25 cellular contexts compared by ENCODE assay signal in the genomic region with DNA sequence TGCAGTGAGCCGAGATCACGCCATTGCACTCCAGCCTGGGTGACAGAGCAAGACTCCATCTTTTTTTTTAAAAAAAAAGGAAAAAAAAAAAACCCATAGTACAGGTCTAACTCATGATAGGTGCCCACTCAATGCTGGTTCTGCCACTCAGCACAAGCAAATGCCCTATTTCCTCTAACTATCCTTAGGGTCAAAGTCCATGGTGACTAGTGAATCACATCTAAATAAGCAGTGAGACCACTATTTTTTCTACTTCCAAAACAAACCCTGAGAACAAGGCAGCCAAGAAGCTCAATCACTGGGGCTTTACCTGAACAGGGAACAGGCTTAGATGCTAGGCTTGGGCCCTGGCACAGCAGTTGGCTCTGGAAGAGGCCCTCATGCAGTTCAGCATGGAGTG.
"Had no signal": no experiment of that assay in that cellular context is flagged by ENCODE, and none has a peak within 500 bp of the region (broad histone marks: within the 10 kb centered on the region; RNA-seq: fewer than 3 reads in every experiment).

No MANE protein-coding gene starts in this region.

- FAIRE-seq: astrocyte, keratinocyte had no signal

- H3K27ac Mint-ChIP-seq: activated B cell treated with CpG ODN at 0.5 μM for 24 hours; activated T-helper 17 cell treated with anti-CD3 and anti-CD28 coated beads, Interleukin-2, amount 50 U/mL, for 72 hours; T-helper 1 cell treated with Interleukin-12 subunit alpha and Interleukin-12 subunit beta and Interleukin-4 antibody, amounts not matched to agents 30 μg/mL and 1 μg/mL, for 36 hours; type B pancreatic cell had no signal

- H3K27ac ChIP-seq: lower lobe of right lung, thoracic aorta, vagina had no signal

- H3K27me3 Mint-ChIP-seq: activated B cell treated with CpG ODN at 0.5 μM for 24 hours; activated T-helper 17 cell treated with anti-CD3 and anti-CD28 coated beads, Interleukin-2, amount 50 U/mL, for 72 hours; type B pancreatic cell had no signal

- DNase-seq: activated B cell treated with CpG ODN at 0.5 μM for 24 hours; activated CD4-positive, alpha-beta T cell treated with anti-CD3 and anti-CD28 coated beads for 4 hours; activated CD4-positive, alpha-beta T cell treated with anti-CD3 and anti-CD28 coated beads, Interleukin-2, amount 50 U/mL, for 48 hours; central memory CD4-positive, alpha-beta T cell; dermis blood vessel endothelial cell; effector CD8-positive, alpha-beta T cell; foreskin fibroblast; lower lobe of right lung; mesendoderm; mucosa of descending colon; occipital lobe; stimulated activated CD4-positive, alpha-beta T cell treated with anti-CD3 and anti-CD28 coated beads, Interleukin-15, amount 100 ng/mL, for 24 hours; stimulated activated CD4-positive, alpha-beta T cell treated with anti-CD3 and anti-CD28 coated beads, Interleukin-2, amount 100 ng/mL, for 48 hours; stimulated activated CD8-positive, alpha-beta memory T cell treated with anti-CD3 and anti-CD28 coated beads, Interleukin-4, amount 100 ng/mL, for 48 hours; stimulated activated naive CD4-positive, alpha-beta T cell treated with Interleukin-2 at 50 U/mL for 16 hours; T1000 had no signal

- H3K4me3 Mint-ChIP-seq: activated B cell treated with CpG ODN at 0.5 μM for 24 hours; activated T-helper 17 cell treated with anti-CD3 and anti-CD28 coated beads, Interleukin-2, amount 50 U/mL, for 72 hours; T-helper 1 cell treated with Interleukin-12 subunit alpha and Interleukin-12 subunit beta and Interleukin-4 antibody, amounts not matched to agents 30 μg/mL and 1 μg/mL, for 36 hours; type B pancreatic cell had no signal

- H3K9me3 Mint-ChIP-seq: activated B cell treated with CpG ODN at 0.5 μM for 24 hours; activated naive CD4-positive, alpha-beta T cell treated with anti-CD3 and anti-CD28 coated beads, Interleukin-2, amount 50 U/mL, for 72 hours; activated T-helper 17 cell treated with anti-CD3 and anti-CD28 coated beads, Interleukin-2, amount 50 U/mL, for 72 hours; T-helper 1 cell treated with Interleukin-12 subunit alpha and Interleukin-12 subunit beta and Interleukin-4 antibody, amounts not matched to agents 30 μg/mL and 1 μg/mL, for 36 hours; type B pancreatic cell had no signal

- H3K9me3 ChIP-seq: lower lobe of right lung, mucosa of descending colon, thoracic aorta, vagina had no signal

- H3K4me3 ChIP-seq: lower lobe of right lung, mucosa of descending colon, smooth muscle cell, thoracic aorta, vagina had no signal

- H3K27me3 ChIP-seq: vagina had no signal
